20 cellular contexts compared by ENCODE assay signal in the genomic region with DNA sequence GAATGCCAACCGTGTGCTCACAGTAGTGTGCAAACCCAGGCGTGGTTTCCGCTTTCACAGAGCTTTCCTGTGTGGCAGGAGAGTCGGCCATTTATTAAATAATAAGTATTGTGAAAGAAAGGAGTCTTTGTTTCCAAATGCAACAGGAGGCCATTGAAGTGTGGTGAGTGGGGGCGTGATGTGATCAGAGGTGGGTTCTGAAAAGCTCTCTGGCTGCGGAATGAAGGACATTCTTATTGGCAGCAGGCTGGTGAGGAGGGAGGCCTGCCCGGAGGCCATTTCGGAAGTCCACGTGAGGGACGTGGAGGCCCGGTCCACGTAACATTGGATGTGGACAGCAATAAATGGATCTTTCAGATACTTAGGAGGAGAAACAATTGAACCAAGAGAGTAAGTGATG. TPM values are rescaled to one million over a fixed set of nuclear protein-coding genes. Genes with fewer than 3 reads are reported as not detected.
"Had no signal": no experiment of that assay in that cellular context is flagged by ENCODE, and none has a peak within 500 bp of the region (broad histone marks: within the 10 kb centered on the region; RNA-seq: fewer than 3 reads in every experiment).

No MANE protein-coding gene starts in this region.

- H3K4me3 ChIP-seq: cardiac muscle cell, coronary artery, hepatocyte, thoracic aorta had no signal

- H3K4me1 Mint-ChIP-seq: activated CD8-positive, alpha-beta memory T cell treated with anti-CD3 and anti-CD28 coated beads, Interleukin-2, amount 10 ng/mL, durations not matched to agents 7 days and 5 days; activated naive CD8-positive, alpha-beta T cell treated with anti-CD3 and anti-CD28 coated beads for 36 hours; mesothelial cell of epicardium; natural killer cell; T-cell had no signal

- H3K36me3 Mint-ChIP-seq: activated CD8-positive, alpha-beta memory T cell treated with anti-CD3 and anti-CD28 coated beads, Interleukin-2, amount 10 ng/mL, durations not matched to agents 7 days and 5 days; activated naive CD8-positive, alpha-beta T cell treated with anti-CD3 and anti-CD28 coated beads for 36 hours; mesothelial cell of epicardium; natural killer cell; T-cell had no signal

- H3K9me3 Mint-ChIP-seq: activated naive CD8-positive, alpha-beta T cell treated with anti-CD3 and anti-CD28 coated beads for 36 hours; activated T-cell treated with anti-CD3 and anti-CD28 coated beads, Interleukin-2, amount 50 U/mL, for 4 hours; mesothelial cell of epicardium; natural killer cell; T-cell had no signal

- DNase-seq: activated CD4-positive, alpha-beta T cell treated with anti-CD3 and anti-CD28 coated beads for 1 hour; activated CD4-positive, alpha-beta T cell treated with anti-CD3 and anti-CD28 coated beads, Interleukin-2, amount 50 U/mL, for 48 hours; activated CD8-positive, alpha-beta memory T cell treated with anti-CD3 and anti-CD28 coated beads, Interleukin-2, amount 10 ng/mL, durations not matched to agents 7 days and 5 days; activated gamma-delta T cell treated with Interleukin-2 at 50 U/mL for 16 hours; activated naive CD8-positive, alpha-beta T cell treated with anti-CD3 and anti-CD28 coated beads for 36 hours; activated T-cell treated with anti-CD3 and anti-CD28 coated beads, Interleukin-2, amount 50 U/mL, for 4 hours; aorta; effector memory CD4-positive, alpha-beta T cell; kidney; natural killer cell; stimulated activated CD4-positive, alpha-beta T cell treated with anti-CD3 and anti-CD28 coated beads, Interleukin-12 subunit alpha, Interleukin-12 subunit beta, amount 100 ng/mL, for 4 hours; stimulated activated naive CD8-positive, alpha-beta T cell treated with anti-CD3 and anti-CD28 coated beads, Interleukin-15, Interleukin-2, amounts not matched to agents 100 U/mL and 50 U/mL, for 24 hours; T-cell; T1000 had no signal

- H3K4me3 Mint-ChIP-seq: activated CD8-positive, alpha-beta memory T cell treated with anti-CD3 and anti-CD28 coated beads, Interleukin-2, amount 10 ng/mL, durations not matched to agents 7 days and 5 days; activated naive CD8-positive, alpha-beta T cell treated with anti-CD3 and anti-CD28 coated beads for 36 hours; activated T-cell treated with anti-CD3 and anti-CD28 coated beads, Interleukin-2, amount 50 U/mL, for 4 hours; mesothelial cell of epicardium; natural killer cell; T-cell had no signal

- H3K36me3 ChIP-seq: cardiac muscle cell, thoracic aorta had no signal

- H3K27me3 ChIP-seq: cardiac muscle cell, hepatocyte had no signal

- ATAC-seq: activated CD8-positive, alpha-beta memory T cell treated with anti-CD3 and anti-CD28 coated beads, Interleukin-2, amount 10 ng/mL, durations not matched to agents 7 days and 5 days; activated T-cell treated with anti-CD3 and anti-CD28 coated beads, Interleukin-2, amount 50 U/mL, for 4 hours; natural killer cell; stimulated activated naive CD8-positive, alpha-beta T cell treated with anti-CD3 and anti-CD28 coated beads, Interleukin-15, Interleukin-2, amounts not matched to agents 100 U/mL and 50 U/mL, for 24 hours; T-cell had no signal

- H3K27ac Mint-ChIP-seq: activated CD8-positive, alpha-beta memory T cell treated with anti-CD3 and anti-CD28 coated beads, Interleukin-2, amount 10 ng/mL, durations not matched to agents 7 days and 5 days; activated naive CD8-positive, alpha-beta T cell treated with anti-CD3 and anti-CD28 coated beads for 36 hours; mesothelial cell of epicardium; natural killer cell; T-cell had no signal

- H3K27ac ChIP-seq: cardiac muscle cell, coronary artery, epithelial cell of prostate, hepatocyte, thoracic aorta had no signal

- H3K9me3 ChIP-seq: thoracic aorta had no signal

RNA-seq across cellular contexts. Expression of a gene that starts 11.1 kb away (rescaled TPM):
- total RNA-seq: activated CD8-positive, alpha-beta memory T cell treated with anti-CD3 and anti-CD28 coated beads, Interleukin-2, amount 10 ng/mL, durations not matched to agents 7 days and 5 days; activated naive CD8-positive, alpha-beta T cell treated with anti-CD3 and anti-CD28 coated beads for 36 hours; natural killer cell had no signal
